Comparison of ENCODE assay signal across 8 cellular contexts in the genomic region with DNA sequence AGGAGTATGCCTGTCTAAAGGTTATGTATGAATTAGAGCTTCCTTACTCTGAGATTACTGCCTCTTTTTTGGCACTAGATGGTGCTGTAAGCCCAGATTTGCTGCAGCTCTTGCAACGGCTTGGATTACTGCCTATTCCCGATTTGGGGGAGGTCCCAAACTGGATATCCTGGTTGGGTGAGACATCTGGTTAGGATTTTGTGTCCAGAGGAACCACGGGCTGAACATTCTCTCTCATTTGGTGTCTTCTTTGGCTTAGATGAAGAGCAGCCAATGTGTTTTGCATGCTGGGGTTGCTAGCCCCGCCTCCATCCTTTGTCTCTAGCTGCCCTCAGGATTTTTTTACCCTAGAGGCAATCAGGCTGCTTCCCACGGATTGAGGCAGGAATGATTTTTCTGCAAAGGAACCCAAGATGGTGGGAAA. TPM values are rescaled to one million over a fixed set of nuclear protein-coding genes. Genes with fewer than 3 reads are reported as not detected.
A peak's percentile ranks its signal among the peaks of the same experiment; 100 is the strongest.
DNase-seq lines count a peak whose midpoint lies in the region; ATAC-seq, FAIRE-seq and TF ChIP-seq lines count a peak whose summit lies in the region.

No MANE protein-coding gene starts in this region.

- H3K18ac ChIP-seq in IMR-90 (ENCODE audit: low read depth, low read length), result no peak overlapping the region

- H3K4me1 ChIP-seq in IMR-90 (ENCODE audit: control insufficient read depth, insufficient read depth, low read length), result no peaks in the 10 kb centered on the region
- no peaks in the 10 kb centered on the region for H3K4me1 ChIP-seq in OCI-LY1 (ENCODE audit: insufficient read depth, low read length, severe bottlenecking)
- H3K4me1 ChIP-seq in pancreas, result no peaks in the 10 kb centered on the region

- H3K4me2 ChIP-seq in IMR-90 (ENCODE audit: low read depth, low read length), result peak overlapping the region; percentile 39
- peak overlapping the region; percentile 70 for H3K4me2 ChIP-seq in OCI-LY1 (ENCODE audit: low read length)

- peak; percentile 89 for ATAC-seq in IMR-90 (ENCODE audit: low read depth)
- peak; percentile 53 to 75 for ATAC-seq in activated naive CD4-positive, alpha-beta T cell treated with anti-CD3 and anti-CD28 coated beads, Interleukin-2, amount 50 U/mL, for 72 hours
- peak in 3 of 4 donors; percentile 85 to 93 (median 90) for ATAC-seq in pancreas

- TF ChIP-seq CTCF in IMR-90 (conservative IDR thresholded peaks at IDR 0.05; ENCODE audit: low read depth, low read length) (peak; percentile 66), OCI-LY1 (IDR thresholded peaks at IDR 0.05; ENCODE audit: low read length) (peak; percentile 81), glutamatergic neuron (IDR thresholded peaks at IDR 0.05; ENCODE audit: partially characterized antibody, unreplicated experiment) (no peak), pancreas (IDR thresholded peaks at IDR 0.05) (peak in 2 of 4 donors; percentile 37 to 41)

- no peak overlapping the region for H2BK120ac ChIP-seq in IMR-90 (ENCODE audit: low read depth, low read length)

- POLR2A ChIA-PET in IMR-90 (lab: Charles Lee; ENCODE audit: unreplicated experiment), result no interaction called here

- H2BK20ac ChIP-seq in IMR-90 (ENCODE audit: low read depth, low read length), result no peak overlapping the region

- no peak for TF ChIP-seq POLR2A in IMR-90 (IDR thresholded peaks at IDR 0.05; ENCODE audit: low read depth, low read length)

- H2AK5ac ChIP-seq in IMR-90 (ENCODE audit: low read depth, low read length), result no peak overlapping the region

- H3K4me3 ChIP-seq in IMR-90 (ENCODE audit: insufficient read depth, low read depth, low read length), result 0 out of 2 replicates have a peak overlapping the region, but pooled peaks have one; percentile 6
- H3K4me3 ChIP-seq in OCI-LY1 (ENCODE audit: low read depth, low read length, poor library complexity, severe bottlenecking), result peak overlapping the region; percentile 55
- H3K4me3 ChIP-seq in pancreas, result peak overlapping the region in 1 of 4 donors; percentile 13

- H3K56ac ChIP-seq in IMR-90 (ENCODE audit: extremely low read depth, insufficient read depth, low read length), result no peak overlapping the region

- no peaks in the 10 kb centered on the region for H3K36me3 ChIP-seq in IMR-90 (ENCODE audit: control insufficient read depth, insufficient read depth, low read length)
- H3K36me3 ChIP-seq in OCI-LY1 (ENCODE audit: insufficient read depth, low read length), result no peaks in the 10 kb centered on the region
- H3K36me3 ChIP-seq in pancreas, result no peaks in the 10 kb centered on the region

- H3K27me3 Mint-ChIP-seq in glutamatergic neuron (ENCODE audit: unreplicated experiment), result peaks cover 7% of the 10 kb centered on the region

- H3K27me3 ChIP-seq in IMR-90 (ENCODE audit: control insufficient read depth, insufficient read depth, low read length), result no peaks in the 10 kb centered on the region
- no peaks in the 10 kb centered on the region for H3K27me3 ChIP-seq in OCI-LY1 (ENCODE audit: insufficient read depth, low read length)
- no peaks in the 10 kb centered on the region for H3K27me3 ChIP-seq in pancreas

- no peak overlapping the region for H2BK15ac ChIP-seq in IMR-90 (ENCODE audit: low read depth, low read length)

- H3K9me3 ChIP-seq in IMR-90 (ENCODE audit: control insufficient read depth, insufficient read depth, low read length) (peaks cover 2% of the 10 kb centered on the region; the same call in 1 of the 2 replicates), OCI-LY1 (ENCODE audit: low read length) (no peaks in the 10 kb centered on the region), pancreas (no peaks in the 10 kb centered on the region)

- peaks cover 0 to 6% of the 10 kb centered on the region in 2 donors for H3K9me3 Mint-ChIP-seq in activated naive CD4-positive, alpha-beta T cell treated with anti-CD3 and anti-CD28 coated beads, Interleukin-2, amount 50 U/mL, for 72 hours
- H3K9me3 Mint-ChIP-seq in glutamatergic neuron (ENCODE audit: unreplicated experiment), result peaks cover 4% of the 10 kb centered on the region

- peaks cover 3% of the 10 kb centered on the region for H3K4me1 Mint-ChIP-seq in glutamatergic neuron (ENCODE audit: low read depth, unreplicated experiment)

- peak; percentile 0 to 1 for DNase-seq in stimulated activated CD4-positive, alpha-beta T cell treated with anti-CD3 and anti-CD28 coated beads, Interleukin-12 subunit alpha, Interleukin-12 subunit beta, amount 100 ng/mL, for 24 hours (ENCODE audit: low read depth in 2 of 2)
- no peak for DNase-seq in stimulated activated CD4-positive, alpha-beta T cell treated with anti-CD3 and anti-CD28 coated beads, Interleukin-1b, Interleukin-23, amount 100 ng/mL, for 48 hours
- DNase-seq in IMR-90, result peak; percentile 80
- peak in 1 of 2 donors; percentile 6 for DNase-seq in activated naive CD4-positive, alpha-beta T cell treated with anti-CD3 and anti-CD28 coated beads, Interleukin-2, amount 50 U/mL, for 72 hours (ENCODE audit: low spot score in 2 of 2)
- peak; percentile 19 for DNase-seq in glutamatergic neuron
- DNase-seq in pancreas, result peak in 4 of 6 donors; percentile 32 to 59 (median 34)
- DNase-seq in activated gamma-delta T cell treated with Interleukin-2 at 50 U/mL for 16 hours, result no peak

- no peak overlapping the region for H3K23ac ChIP-seq in IMR-90 (ENCODE audit: low read depth, low read length)

- WGBS in IMR-90 (ENCODE audit: extremely low coverage in 2 of 2, insufficient read length in 1 of 2), 2 experiments, result no CpG with 5 or more reads among the region's 5 CpGs
- WGBS in pancreas, 2 donors, result 7 to 17% methylated on average over 5 of the region's 5 CpGs

- no peaks in the 10 kb centered on the region for H3K9me2 ChIP-seq in OCI-LY1 (ENCODE audit: low read depth, low read length)

- in situ Hi-C loops in IMR-90 (cut with MboI; ENCODE audit: low sequenced_read_pairs), result no loop called here

- no peak overlapping the region for H4K91ac ChIP-seq in IMR-90 (ENCODE audit: insufficient read depth, low read depth, low read length)

- no peaks in the 10 kb centered on the region for H3K79me1 ChIP-seq in IMR-90 (ENCODE audit: low read depth in 1 of 2, low read length in 2 of 2)

- H3K9me1 ChIP-seq in IMR-90 (ENCODE audit: insufficient read depth, low read length), result no peaks in the 10 kb centered on the region

- H2AFZ ChIP-seq in IMR-90 (replicated peaks; ENCODE audit: low read length, poor library complexity), result peak overlapping the region; percentile 84
- H2AFZ ChIP-seq in OCI-LY1 (ENCODE audit: low read length), result no peak overlapping the region

- H3K4ac ChIP-seq in IMR-90 (ENCODE audit: low read depth, low read length), result no peak overlapping the region

- H4K20me1 ChIP-seq in IMR-90 (ENCODE audit: insufficient read depth, low read length) (no peaks in the 10 kb centered on the region), OCI-LY1 (ENCODE audit: insufficient read depth, low read length) (no peaks in the 10 kb centered on the region)

- H3K27ac ChIP-seq in IMR-90 (ENCODE audit: insufficient read depth, low read length) (no peak overlapping the region), OCI-LY1 (ENCODE audit: low read depth, low read length, poor library complexity, severe bottlenecking) (no peak overlapping the region), pancreas (no peak overlapping the region)

- no peak overlapping the region for H2BK5ac ChIP-seq in IMR-90 (ENCODE audit: low read depth, low read length, poor library complexity, severe bottlenecking)

- BruUV-seq in IMR-90 (replicated peaks; lab: Mats Ljungman, UMichigan), result no TSS peak

- CTCF ChIA-PET in IMR-90 (lab: Yijun Ruan, JAX), result interaction anchor here (0.6 to 1.9 kb wide), 6 partner anchors 9 to 231 kb away, joined by 3 to 15 read pairs (median 4); no protein-coding TSS in a partner anchor

- H3K9ac ChIP-seq in IMR-90 (ENCODE audit: low read depth, low read length) (no peak overlapping the region), OCI-LY1 (ENCODE audit: low read length) (no peak overlapping the region)

- H2AK9ac ChIP-seq in IMR-90 (replicated peaks; ENCODE audit: low read depth, low read length, poor library complexity), result no peak overlapping the region

- no peak overlapping the region for H4K5ac ChIP-seq in IMR-90 (ENCODE audit: low read depth, low read length)

- no peaks in the 10 kb centered on the region for H3K36me3 Mint-ChIP-seq in activated naive CD4-positive, alpha-beta T cell treated with anti-CD3 and anti-CD28 coated beads, Interleukin-2, amount 50 U/mL, for 72 hours
- no peaks in the 10 kb centered on the region for H3K36me3 Mint-ChIP-seq in glutamatergic neuron (ENCODE audit: unreplicated experiment)

- peak; percentile 90 for FAIRE-seq in pancreas (lab: Jason Lieb, UNC)

- no peaks in the 10 kb centered on the region for H3F3A ChIP-seq in OCI-LY1 (ENCODE audit: insufficient read depth, low read length)

- H3K14ac ChIP-seq in IMR-90 (replicated peaks; ENCODE audit: low read depth, low read length), result no peak overlapping the region

- no peaks in the 10 kb centered on the region for H3K79me2 ChIP-seq in OCI-LY1 (ENCODE audit: insufficient read depth, low read length)

- dilution Hi-C loops in IMR-90 (cut with HindIII; ENCODE audit: low sequenced_read_pairs, unreplicated experiment), result no loop called here

- H4K8ac ChIP-seq in IMR-90 (ENCODE audit: low read depth in 2 of 2, low read length in 2 of 2), result no peak overlapping the region

- H3K4me3 Mint-ChIP-seq in glutamatergic neuron (ENCODE audit: unreplicated experiment), result peak overlapping the region; percentile 56

- TF ChIP-seq RAD21 in IMR-90 (IDR thresholded peaks at IDR 0.05; ENCODE audit: low read length), result peak; percentile 73

- intact Hi-C loops in IMR-90 (cut with micrococcal nuclease) (loop anchor here (1.0 to 5.0 kb wide), 4 partner anchors 63 to 902 kb away; no protein-coding TSS in a partner anchor), pancreas (cut with DNase I) (no loop called here)

- no peak overlapping the region for H3K27ac Mint-ChIP-seq in activated naive CD4-positive, alpha-beta T cell treated with anti-CD3 and anti-CD28 coated beads, Interleukin-2, amount 50 U/mL, for 72 hours
- peak overlapping the region; percentile 92 for H3K27ac Mint-ChIP-seq in glutamatergic neuron (ENCODE audit: unreplicated experiment)

TF ChIP-seq in IMR-90, 13 proteins besides CTCF, POLR2A, EP300 and RAD21:
- TF ChIP-seq FOS (IDR thresholded peaks at IDR 0.05; ENCODE audit: low read depth, low read length) (no peak), SMC3 (IDR thresholded peaks at IDR 0.05; ENCODE audit: low read depth, low read length) (peak; percentile 59)

RNA-seq across cellular contexts. Expression of gene F8A1, which starts 31.9 kb away (rescaled TPM):
- total RNA-seq in IMR-90 (2012; rRNA removed) (0.54 and 1.1 TPM in 2 replicates), glutamatergic neuron (ENCODE audit: unreplicated experiment) (18.3 TPM), pancreas (10 to 100 TPM in 5 of 6 donors, 1 to 10 TPM in 1; 7.4 to 24.0 (median 15.3) TPM)
- polyA plus RNA-seq in IMR-90 (2012; rRNA removed) (7.7 and 8.3 TPM in 2 replicates), pancreas (10 to 100 TPM; 13.0 to 19.9 TPM)
- polyA plus RNA-seq in IMR-90 (2012; cell fraction: cytosol; rRNA removed), result 5.3 and 7.0 TPM in 2 replicates
- 1.5 and 1.8 TPM in 2 replicates for polyA plus RNA-seq in IMR-90 (2012; cell fraction: nucleus; rRNA removed; ENCODE audit: low replicate concordance)
- 10 to 100 TPM in 1 of 2 donors, 1 to 10 TPM in 1; 7.5 to 17.6 TPM for total RNA-seq in activated naive CD4-positive, alpha-beta T cell treated with anti-CD3 and anti-CD28 coated beads, Interleukin-2, amount 50 U/mL, for 72 hours

Comparison
In these comparisons a context has a peak if more than half of its experiments do, and no peak if none do; other contexts are left out.
1. DNase-seq: peak in stimulated activated CD4-positive, alpha-beta T cell treated with anti-CD3 and anti-CD28 coated beads, Interleukin-12 subunit alpha, Interleukin-12 subunit beta, amount 100 ng/mL, for 24 hours (2 of 2), IMR-90 (single experiment), glutamatergic neuron (single experiment) and pancreas (4 of 6); none in stimulated activated CD4-positive, alpha-beta T cell treated with anti-CD3 and anti-CD28 coated beads, Interleukin-1b, Interleukin-23, amount 100 ng/mL, for 48 hours (single experiment) and activated gamma-delta T cell treated with Interleukin-2 at 50 U/mL for 16 hours (single experiment).
2. Peak in every context shown above with its lines, with median percentiles within 50 percentile points of each other: ATAC-seq.